11 cellular contexts compared by ENCODE assay signal in genomic region chr11:2422461-2423156, GRCh38. TPM values are rescaled to one million over a fixed set of nuclear protein-coding genes. Genes with fewer than 3 reads are reported as not detected.
"Had no signal": no experiment of that assay in that cellular context is flagged by ENCODE, and none has a peak within 500 bp of the region (broad histone marks: within the 10 kb centered on the region; RNA-seq: fewer than 3 reads in every experiment).

No MANE protein-coding gene starts in this region.

- H3K9ac ChIP-seq: GM23248 had no signal

- H3K36me3 ChIP-seq: HAP-1 had no signal

- H3K4me1 ChIP-seq: HAP-1 had no signal

- FAIRE-seq: HepG2 had no signal

- H3K4me3 ChIP-seq: GM23248, HAP-1 had no signal

- ATAC-seq: HCT116, HepG2 had no signal

- H3K9me3 ChIP-seq: HAP-1 had no signal

- DNase-seq: GM23248, GOT3, H7, HFFc6 had no signal

- H3K27ac ChIP-seq: GM23248, HL-60 had no signal

RNA-seq across cellular contexts. Expression of gene TRPM5, which starts 21.7 kb away (rescaled TPM):
- total RNA-seq: GM23248, H4, H7, HepG2, HFFc6 had no signal
- polyA plus RNA-seq: GM23248, IgD-negative memory B cell had no signal

RNA-seq across cellular contexts. Expression of gene KCNQ1, which starts 22.2 kb away (rescaled TPM):
- total RNA-seq: GM23248, HFFc6, HT1080 had no signal
- polyA plus RNA-seq: GM23248 had no signal

RNA-seq across cellular contexts. Expression of gene CD81, which starts 45.5 kb away (rescaled TPM):
- total RNA-seq: HepG2 had no signal
- polyA plus RNA-seq: HepG2 had no signal
